In genomic region chr5:159638954-159639559, GRCh38 we compare ENCODE assay signal across 1 cellular context.
TF ChIP-seq lines count a peak whose summit lies in the region.

No MANE protein-coding gene starts in this region.

TF ChIP-seq in K562, 482 proteins besides CTCF, POLR2A, EP300 and RAD21 (continued from another document and continues in another):
- TF ChIP-seq CREB1 (IDR thresholded peaks at IDR 0.05) (no peak), CREB1 (CRISPR knock-in tag; IDR thresholded peaks at IDR 0.05) (0 out of 2 replicates have a peak, but pooled peaks have one; percentile 36), ADNP (tag; IDR thresholded peaks at IDR 0.05) (0 out of 2 replicates have a peak, but pooled peaks have one; percentile 30), LARP7 (IDR thresholded peaks at IDR 0.05) (no peak), CEBPB (tag; IDR thresholded peaks at IDR 0.05) (peak; percentile 87), POLR2H (tag; IDR thresholded peaks at IDR 0.05; ENCODE audit: low read depth) (peak; percentile 83), TAL1 (IDR thresholded peaks at IDR 0.05) (peak; percentile 75), ZBTB40 (IDR thresholded peaks at IDR 0.05) (peak; percentile 85), ZBTB40 (CRISPR knock-in tag; IDR thresholded peaks at IDR 0.05) (no peak), ATF1 (CRISPR knock-in tag; IDR thresholded peaks at IDR 0.05) (no peak), ATF1 (tag; IDR thresholded peaks at IDR 0.05) (peak; percentile 84), ZEB2 (IDR thresholded peaks at IDR 0.05) (peak; percentile 78), ATF3 (IDR thresholded peaks at IDR 0.05) (peak; percentile 97), ATF3 (CRISPR knock-in tag; conservative IDR thresholded peaks at IDR 0.05) (no peak), ARNT (IDR thresholded peaks at IDR 0.05) (peak in 1 of 2 experiments; percentile 47; a peak in 1 of 4 replicates), NFYB (IDR thresholded peaks at IDR 0.05; ENCODE audit: extremely low read depth, insufficient read length) (no peak), HDAC3 (IDR thresholded peaks at IDR 0.05; ENCODE audit: borderline replicate concordance, partially characterized antibody) (peak; percentile 58), RBFOX2 (IDR thresholded peaks at IDR 0.05; ENCODE audit: low read depth, low read length) (0 out of 2 replicates have a peak, but pooled peaks have one; percentile 48), AFF1 (IDR thresholded peaks at IDR 0.05; ENCODE audit: low read depth in 1 of 2, partially characterized antibody in 2 of 2) (peak in 1 of 2 experiments; percentile 76), SMARCA4 (IDR thresholded peaks at IDR 0.05) (peak; percentile 82; the same call in 1 of the 2 replicates), THAP12 (CRISPR knock-in tag; IDR thresholded peaks at IDR 0.05) (no peak), ZNF639 (CRISPR knock-in tag; conservative IDR thresholded peaks at IDR 0.05 in 1 of 2, IDR thresholded peaks at IDR 0.05 in 1 of 2) (0 out of 4 replicates have a peak, but pooled peaks of 1 of the 2 experiments have one; percentile 27), CREM (IDR thresholded peaks at IDR 0.05; ENCODE audit: low read depth) (peak; percentile 85), ZSCAN32 (CRISPR knock-in tag; IDR thresholded peaks at IDR 0.05) (peak; percentile 96), ZNF175 (CRISPR knock-in tag; IDR thresholded peaks at IDR 0.05; ENCODE audit: low read depth) (peak; percentile 90), ZNF395 (CRISPR knock-in tag; IDR thresholded peaks at IDR 0.05) (peak; percentile 59; the same call in 1 of the 2 replicates), TRIM24 (IDR thresholded peaks at IDR 0.05) (peak; percentile 96 to 98; a peak in 2 of 4 replicates), HSF4 (CRISPR knock-in tag; IDR thresholded peaks at IDR 0.05; ENCODE audit: borderline replicate concordance) (no peak), NR2C2 (CRISPR knock-in tag; IDR thresholded peaks at IDR 0.05) (no peak), NR2C2 (tag; IDR thresholded peaks at IDR 0.05) (peak; percentile 47; the same call in 1 of the 2 replicates), HOXB6 (CRISPR knock-in tag; IDR thresholded peaks at IDR 0.05; ENCODE audit: borderline replicate concordance) (no peak), FOXM1 (IDR thresholded peaks at IDR 0.05; ENCODE audit: low read depth) (0 out of 2 replicates have a peak, but pooled peaks have one; percentile 31), FOXM1 (CRISPR knock-in tag; IDR thresholded peaks at IDR 0.05; ENCODE audit: low read depth) (no peak), ARID3A (IDR thresholded peaks at IDR 0.05; ENCODE audit: borderline replicate concordance, low read depth, low read length) (peak; percentile 29; the same call in 1 of the 2 replicates), DEAF1 (CRISPR knock-in tag; IDR thresholded peaks at IDR 0.05) (peak; percentile 28; the same call in 1 of the 2 replicates), ZNF584 (CRISPR knock-in tag; IDR thresholded peaks at IDR 0.05; ENCODE audit: low read depth) (peak; percentile 69; the same call in 1 of the 2 replicates), NEUROD1 (IDR thresholded peaks at IDR 0.05; ENCODE audit: borderline replicate concordance, low read depth, low read length, partially characterized antibody) (peak; percentile 53), ZNF311 (CRISPR knock-in tag; IDR thresholded peaks at IDR 0.05) (0 out of 2 replicates have a peak, but pooled peaks have one; percentile 70)
